Comparison of ENCODE assay signal across 1 cellular context in genomic region chr6:358847-359246, GRCh38.
TF ChIP-seq lines count a peak whose summit lies in the region.

No MANE protein-coding gene starts in this region.

TF ChIP-seq in HepG2, 621 proteins besides CTCF, POLR2A, EP300 and RAD21:
- TF ChIP-seq ZNF672 (CRISPR knock-in tag; IDR thresholded peaks at IDR 0.05) = no peak
- TF ChIP-seq PAWR (CRISPR knock-in tag; IDR thresholded peaks at IDR 0.05; ENCODE audit: borderline replicate concordance) = 0 out of 2 replicates have a peak, but pooled peaks have one; percentile 27
- TF ChIP-seq ZMAT5 (CRISPR knock-in tag; IDR thresholded peaks at IDR 0.05; ENCODE audit: borderline replicate concordance, low read depth) = no peak
- no peak for TF ChIP-seq ZSCAN22 (CRISPR knock-in tag; IDR thresholded peaks at IDR 0.05)
